In genomic region chr3:31968391-31968926, GRCh38 we compare ENCODE assay signal across 10 cellular contexts. TPM values are rescaled to one million over a fixed set of nuclear protein-coding genes. Genes with fewer than 3 reads are reported as not detected.
DNase-seq lines count a peak whose midpoint lies in the region; TF ChIP-seq lines count a peak whose summit lies in the region.
"Had no signal": no experiment of that assay in that cellular context is flagged by ENCODE, and none has a peak within 500 bp of the region (broad histone marks: within the 10 kb centered on the region; RNA-seq: fewer than 3 reads in every experiment).

No MANE protein-coding gene starts in this region.

- H3K27me3 Mint-ChIP-seq in activated naive CD4-positive, alpha-beta T cell treated with anti-CD3 and anti-CD28 coated beads, Interleukin-2, amount 10 ng/mL, durations not matched to agents 7 days and 5 days, result peaks cover 14% of the 10 kb centered on the region

- H3K4me2 ChIP-seq in OCI-LY1 (ENCODE audit: low read length) (peak overlapping the region; percentile 65), osteoblast (ENCODE audit: insufficient read depth, low read length) (peak overlapping the region; percentile 84)

- no peaks in the 10 kb centered on the region for H3K36me3 Mint-ChIP-seq in activated naive CD4-positive, alpha-beta T cell treated with anti-CD3 and anti-CD28 coated beads, Interleukin-2, amount 10 ng/mL, durations not matched to agents 7 days and 5 days

- CTCF ChIA-PET in activated naive CD4-positive, alpha-beta T cell treated with anti-CD3 and anti-CD28 coated beads, Interleukin-2, amount 10 ng/mL, durations not matched to agents 7 days and 5 days (lab: Charles Lee), result no interaction called here

- H3K4me1 ChIP-seq in OCI-LY1 (ENCODE audit: insufficient read depth, low read length, severe bottlenecking) (peaks cover 87% of the 10 kb centered on the region), osteoblast (ENCODE audit: insufficient read depth, low read length) (peaks cover 20% of the 10 kb centered on the region)

- H3K4me3 ChIP-seq in OCI-LY1 (ENCODE audit: low read depth, low read length, poor library complexity, severe bottlenecking) (peak overlapping the region; percentile 55), osteoblast (ENCODE audit: insufficient read depth, low read length) (peak overlapping the region; percentile 53)

- TF ChIP-seq CTCF in OCI-LY1 (IDR thresholded peaks at IDR 0.05; ENCODE audit: low read length) (no peak), osteoblast (IDR thresholded peaks at IDR 0.05; ENCODE audit: extremely low read depth, low read depth, low read length) (no peak)

- H3K9me2 ChIP-seq in OCI-LY1 (ENCODE audit: low read depth, low read length), result no peaks in the 10 kb centered on the region

- peaks cover 10% of the 10 kb centered on the region for H3F3A ChIP-seq in OCI-LY1 (ENCODE audit: insufficient read depth, low read length)

- H2AFZ ChIP-seq in OCI-LY1 (ENCODE audit: low read length) (0 out of 2 replicates have a peak overlapping the region, but pooled peaks have one; percentile 7), osteoblast (ENCODE audit: low read length) (peak overlapping the region; percentile 40)

- no peak overlapping the region for H3K27ac Mint-ChIP-seq in activated naive CD4-positive, alpha-beta T cell treated with anti-CD3 and anti-CD28 coated beads, Interleukin-2, amount 10 ng/mL, durations not matched to agents 7 days and 5 days
- H3K27ac Mint-ChIP-seq: activated naive CD4-positive, alpha-beta T cell treated with anti-CD3 and anti-CD28 coated beads for 36 hours had no signal

- DNase-seq in AG08396 (ENCODE audit: low spot score) (peak; percentile 29), epithelial cell of prostate (ENCODE audit: low read depth, low spot score) (no peak), osteoblast (ENCODE audit: insufficient read length, low spot score, missing footprints) (peak; percentile 34), NCI-H1694 treated with DMSO at 0.1 percent for 48 hours (lab: John Stamatoyannopoulos, UW) (no peak), NCI-H1694 (lab: John Stamatoyannopoulos, UW) (no peak), occipital lobe (lab: John Stamatoyannopoulos, UW) (no peak)
- no peak for DNase-seq in activated naive CD4-positive, alpha-beta T cell treated with anti-CD3 and anti-CD28 coated beads, Interleukin-2, amount 10 ng/mL, durations not matched to agents 7 days and 5 days
- DNase-seq: activated naive CD4-positive, alpha-beta T cell treated with anti-CD3 and anti-CD28 coated beads for 36 hours; left cardiac atrium had no signal

- H3K9me3 ChIP-seq in OCI-LY1 (ENCODE audit: low read length) (no peaks in the 10 kb centered on the region), osteoblast (ENCODE audit: low read depth, low read length) (no peaks in the 10 kb centered on the region)

- no peaks in the 10 kb centered on the region for H4K20me1 ChIP-seq in OCI-LY1 (ENCODE audit: insufficient read depth, low read length)
- no peaks in the 10 kb centered on the region for H4K20me1 ChIP-seq in osteoblast (ENCODE audit: insufficient read depth, low read length)

- H3K27ac ChIP-seq in OCI-LY1 (ENCODE audit: low read depth, low read length, poor library complexity, severe bottlenecking), result peak overlapping the region; percentile 99
- H3K27ac ChIP-seq in epithelial cell of prostate, result peak overlapping the region; percentile 97
- peak overlapping the region; percentile 96 for H3K27ac ChIP-seq in osteoblast (ENCODE audit: low read depth, low read length)

- H3K4me1 Mint-ChIP-seq in activated naive CD4-positive, alpha-beta T cell treated with anti-CD3 and anti-CD28 coated beads, Interleukin-2, amount 10 ng/mL, durations not matched to agents 7 days and 5 days, result peaks cover 3% of the 10 kb centered on the region

- peaks cover 61% of the 10 kb centered on the region for H3K79me2 ChIP-seq in OCI-LY1 (ENCODE audit: insufficient read depth, low read length)
- H3K79me2 ChIP-seq in osteoblast (ENCODE audit: insufficient read depth, low read length), result peaks cover 8% of the 10 kb centered on the region

- no peaks in the 10 kb centered on the region for H3K9me3 Mint-ChIP-seq in activated naive CD4-positive, alpha-beta T cell treated with anti-CD3 and anti-CD28 coated beads, Interleukin-2, amount 10 ng/mL, durations not matched to agents 7 days and 5 days
- H3K9me3 Mint-ChIP-seq: activated naive CD4-positive, alpha-beta T cell treated with anti-CD3 and anti-CD28 coated beads for 36 hours had no signal

- peak overlapping the region; percentile 70 for H3K9ac ChIP-seq in OCI-LY1 (ENCODE audit: low read length)

- no peak overlapping the region for H3K4me3 Mint-ChIP-seq in activated naive CD4-positive, alpha-beta T cell treated with anti-CD3 and anti-CD28 coated beads, Interleukin-2, amount 10 ng/mL, durations not matched to agents 7 days and 5 days
- H3K4me3 Mint-ChIP-seq: activated naive CD4-positive, alpha-beta T cell treated with anti-CD3 and anti-CD28 coated beads for 36 hours had no signal

- H3K36me3 ChIP-seq in OCI-LY1 (ENCODE audit: insufficient read depth, low read length) (peaks cover 14% of the 10 kb centered on the region; the same call in 1 of the 2 replicates), osteoblast (ENCODE audit: insufficient read depth, low read length) (no peaks in the 10 kb centered on the region)

- H3K27me3 ChIP-seq in OCI-LY1 (ENCODE audit: insufficient read depth, low read length) (no peaks in the 10 kb centered on the region), osteoblast (ENCODE audit: insufficient read depth, low read length) (no peaks in the 10 kb centered on the region)

RNA-seq across cellular contexts. Expression of gene OSBPL10, which starts 12.6 kb away (rescaled TPM):
- 25.0 and 29.0 TPM in 2 replicates for total RNA-seq in osteoblast
- total RNA-seq in occipital lobe, result 14.0 TPM

RNA-seq across cellular contexts. Expression of gene ZNF860, which starts 13.1 kb away (rescaled TPM):
- total RNA-seq in osteoblast (0.59 and 0.72 TPM in 2 replicates), occipital lobe (2.8 TPM)

Comparison
In these comparisons a context has a peak if more than half of its experiments do, and no peak if none do; other contexts are left out.
1. DNase-seq: peak in AG08396 (single experiment) and osteoblast (single experiment); none in epithelial cell of prostate (single experiment), activated naive CD4-positive, alpha-beta T cell treated with anti-CD3 and anti-CD28 coated beads, Interleukin-2, amount 10 ng/mL, durations not matched to agents 7 days and 5 days (single experiment), NCI-H1694 treated with DMSO at 0.1 percent for 48 hours (single experiment), NCI-H1694 (single experiment) and occipital lobe (single experiment).
2. Peak in every context shown above with its lines, with median percentiles within 50 percentile points of each other: H3K27ac ChIP-seq.